1 cellular context compared by ENCODE assay signal in the genomic region with DNA sequence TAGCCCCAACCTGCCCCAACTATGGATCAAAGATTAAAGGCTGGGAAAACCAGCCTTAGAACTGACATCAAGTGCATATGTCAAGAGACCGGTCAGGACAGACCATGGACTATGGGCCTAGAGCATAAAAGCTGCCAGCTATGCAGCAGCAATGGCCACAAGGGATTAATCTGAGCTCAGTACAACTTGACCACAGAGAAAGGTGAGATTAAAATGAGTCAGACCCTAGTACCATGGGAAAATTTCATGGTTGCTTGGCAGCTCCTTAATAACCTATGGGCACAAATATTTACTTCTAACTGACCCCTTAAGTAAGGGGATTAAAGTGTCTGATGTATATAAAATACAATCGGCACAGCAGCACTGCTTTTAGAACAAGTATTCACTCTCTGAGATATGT.
TF ChIP-seq lines count a peak whose summit lies in the region.

No MANE protein-coding gene starts in this region.

TF ChIP-seq in GM12878, 131 proteins besides CTCF, POLR2A, EP300 and RAD21 (continued from another document):
- TF ChIP-seq, protein P1, sequence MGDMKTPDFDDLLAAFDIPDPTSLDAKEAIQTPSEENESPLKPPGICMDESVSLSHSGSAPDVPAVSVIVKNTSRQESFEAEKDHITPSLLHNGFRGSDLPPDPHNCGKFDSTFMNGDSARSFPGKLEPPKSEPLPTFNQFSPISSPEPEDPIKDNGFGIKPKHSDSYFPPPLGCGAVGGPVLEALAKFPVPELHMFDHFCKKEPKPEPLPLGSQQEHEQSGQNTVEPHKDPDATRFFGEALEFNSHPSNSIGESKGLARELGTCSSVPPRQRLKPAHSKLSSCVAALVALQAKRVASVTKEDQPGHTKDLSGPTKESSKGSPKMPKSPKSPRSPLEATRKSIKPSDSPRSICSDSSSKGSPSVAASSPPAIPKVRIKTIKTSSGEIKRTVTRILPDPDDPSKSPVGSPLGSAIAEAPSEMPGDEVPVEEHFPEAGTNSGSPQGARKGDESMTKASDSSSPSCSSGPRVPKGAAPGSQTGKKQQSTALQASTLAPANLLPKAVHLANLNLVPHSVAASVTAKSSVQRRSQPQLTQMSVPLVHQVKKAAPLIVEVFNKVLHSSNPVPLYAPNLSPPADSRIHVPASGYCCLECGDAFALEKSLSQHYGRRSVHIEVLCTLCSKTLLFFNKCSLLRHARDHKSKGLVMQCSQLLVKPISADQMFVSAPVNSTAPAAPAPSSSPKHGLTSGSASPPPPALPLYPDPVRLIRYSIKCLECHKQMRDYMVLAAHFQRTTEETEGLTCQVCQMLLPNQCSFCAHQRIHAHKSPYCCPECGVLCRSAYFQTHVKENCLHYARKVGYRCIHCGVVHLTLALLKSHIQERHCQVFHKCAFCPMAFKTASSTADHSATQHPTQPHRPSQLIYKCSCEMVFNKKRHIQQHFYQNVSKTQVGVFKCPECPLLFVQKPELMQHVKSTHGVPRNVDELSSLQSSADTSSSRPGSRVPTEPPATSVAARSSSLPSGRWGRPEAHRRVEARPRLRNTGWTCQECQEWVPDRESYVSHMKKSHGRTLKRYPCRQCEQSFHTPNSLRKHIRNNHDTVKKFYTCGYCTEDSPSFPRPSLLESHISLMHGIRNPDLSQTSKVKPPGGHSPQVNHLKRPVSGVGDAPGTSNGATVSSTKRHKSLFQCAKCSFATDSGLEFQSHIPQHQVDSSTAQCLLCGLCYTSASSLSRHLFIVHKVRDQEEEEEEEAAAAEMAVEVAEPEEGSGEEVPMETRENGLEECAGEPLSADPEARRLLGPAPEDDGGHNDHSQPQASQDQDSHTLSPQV (IDR thresholded peaks at IDR 0.05): no peak
- no peak for TF ChIP-seq CREB1 (IDR thresholded peaks at IDR 0.05; ENCODE audit: low read depth)
- TF ChIP-seq, protein P2, sequence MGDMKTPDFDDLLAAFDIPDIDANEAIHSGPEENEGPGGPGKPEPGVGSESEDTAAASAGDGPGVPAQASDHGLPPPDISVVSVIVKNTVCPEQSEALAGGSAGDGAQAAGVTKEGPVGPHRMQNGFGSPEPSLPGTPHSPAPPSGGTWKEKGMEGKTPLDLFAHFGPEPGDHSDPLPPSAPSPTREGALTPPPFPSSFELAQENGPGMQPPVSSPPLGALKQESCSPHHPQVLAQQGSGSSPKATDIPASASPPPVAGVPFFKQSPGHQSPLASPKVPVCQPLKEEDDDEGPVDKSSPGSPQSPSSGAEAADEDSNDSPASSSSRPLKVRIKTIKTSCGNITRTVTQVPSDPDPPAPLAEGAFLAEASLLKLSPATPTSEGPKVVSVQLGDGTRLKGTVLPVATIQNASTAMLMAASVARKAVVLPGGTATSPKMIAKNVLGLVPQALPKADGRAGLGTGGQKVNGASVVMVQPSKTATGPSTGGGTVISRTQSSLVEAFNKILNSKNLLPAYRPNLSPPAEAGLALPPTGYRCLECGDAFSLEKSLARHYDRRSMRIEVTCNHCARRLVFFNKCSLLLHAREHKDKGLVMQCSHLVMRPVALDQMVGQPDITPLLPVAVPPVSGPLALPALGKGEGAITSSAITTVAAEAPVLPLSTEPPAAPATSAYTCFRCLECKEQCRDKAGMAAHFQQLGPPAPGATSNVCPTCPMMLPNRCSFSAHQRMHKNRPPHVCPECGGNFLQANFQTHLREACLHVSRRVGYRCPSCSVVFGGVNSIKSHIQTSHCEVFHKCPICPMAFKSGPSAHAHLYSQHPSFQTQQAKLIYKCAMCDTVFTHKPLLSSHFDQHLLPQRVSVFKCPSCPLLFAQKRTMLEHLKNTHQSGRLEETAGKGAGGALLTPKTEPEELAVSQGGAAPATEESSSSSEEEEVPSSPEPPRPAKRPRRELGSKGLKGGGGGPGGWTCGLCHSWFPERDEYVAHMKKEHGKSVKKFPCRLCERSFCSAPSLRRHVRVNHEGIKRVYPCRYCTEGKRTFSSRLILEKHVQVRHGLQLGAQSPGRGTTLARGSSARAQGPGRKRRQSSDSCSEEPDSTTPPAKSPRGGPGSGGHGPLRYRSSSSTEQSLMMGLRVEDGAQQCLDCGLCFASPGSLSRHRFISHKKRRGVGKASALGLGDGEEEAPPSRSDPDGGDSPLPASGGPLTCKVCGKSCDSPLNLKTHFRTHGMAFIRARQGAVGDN (IDR thresholded peaks at IDR 0.05): no peak
- no peak for TF ChIP-seq FOXK2 (IDR thresholded peaks at IDR 0.05)
- TF ChIP-seq, protein P3, sequence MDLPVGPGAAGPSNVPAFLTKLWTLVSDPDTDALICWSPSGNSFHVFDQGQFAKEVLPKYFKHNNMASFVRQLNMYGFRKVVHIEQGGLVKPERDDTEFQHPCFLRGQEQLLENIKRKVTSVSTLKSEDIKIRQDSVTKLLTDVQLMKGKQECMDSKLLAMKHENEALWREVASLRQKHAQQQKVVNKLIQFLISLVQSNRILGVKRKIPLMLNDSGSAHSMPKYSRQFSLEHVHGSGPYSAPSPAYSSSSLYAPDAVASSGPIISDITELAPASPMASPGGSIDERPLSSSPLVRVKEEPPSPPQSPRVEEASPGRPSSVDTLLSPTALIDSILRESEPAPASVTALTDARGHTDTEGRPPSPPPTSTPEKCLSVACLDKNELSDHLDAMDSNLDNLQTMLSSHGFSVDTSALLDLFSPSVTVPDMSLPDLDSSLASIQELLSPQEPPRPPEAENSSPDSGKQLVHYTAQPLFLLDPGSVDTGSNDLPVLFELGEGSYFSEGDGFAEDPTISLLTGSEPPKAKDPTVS (IDR thresholded peaks at IDR 0.05; ENCODE audit: low read depth, low read length): no peak
- TF ChIP-seq, protein P4, sequence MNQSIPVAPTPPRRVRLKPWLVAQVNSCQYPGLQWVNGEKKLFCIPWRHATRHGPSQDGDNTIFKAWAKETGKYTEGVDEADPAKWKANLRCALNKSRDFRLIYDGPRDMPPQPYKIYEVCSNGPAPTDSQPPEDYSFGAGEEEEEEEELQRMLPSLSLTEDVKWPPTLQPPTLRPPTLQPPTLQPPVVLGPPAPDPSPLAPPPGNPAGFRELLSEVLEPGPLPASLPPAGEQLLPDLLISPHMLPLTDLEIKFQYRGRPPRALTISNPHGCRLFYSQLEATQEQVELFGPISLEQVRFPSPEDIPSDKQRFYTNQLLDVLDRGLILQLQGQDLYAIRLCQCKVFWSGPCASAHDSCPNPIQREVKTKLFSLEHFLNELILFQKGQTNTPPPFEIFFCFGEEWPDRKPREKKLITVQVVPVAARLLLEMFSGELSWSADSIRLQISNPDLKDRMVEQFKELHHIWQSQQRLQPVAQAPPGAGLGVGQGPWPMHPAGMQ (IDR thresholded peaks at IDR 0.05; ENCODE audit: borderline replicate concordance): no peak
- TF ChIP-seq EZH2 (IDR thresholded peaks at IDR 0.05; ENCODE audit: borderline replicate concordance, control insufficient read depth, low read depth, low read length): no peak
- TF ChIP-seq CHD4 (IDR thresholded peaks at IDR 0.05): no peak
